Comparison of ENCODE assay signal across 37 cellular contexts in genomic region chr10:45675388-45675787, GRCh38. TPM values are rescaled to one million over a fixed set of nuclear protein-coding genes. Genes with fewer than 3 reads are reported as not detected.
DNase-seq lines count a peak whose midpoint lies in the region; ATAC-seq, FAIRE-seq and TF ChIP-seq lines count a peak whose summit lies in the region.
"Had no signal": no experiment of that assay in that cellular context is flagged by ENCODE, and none has a peak within 500 bp of the region (broad histone marks: within the 10 kb centered on the region; RNA-seq: fewer than 3 reads in every experiment).

No MANE protein-coding gene starts in this region.

- WGBS in HepG2 (ENCODE audit: low lambda C conversion rate) = 55% methylated on average over 8 of the region's 8 CpGs
- WGBS in right lobe of liver (ENCODE audit: insufficient coverage, low coverage, low lambda C conversion rate, missing lambda C conversion rate) = 73% methylated on average over 4 of the region's 8 CpGs
- 75% methylated on average over 8 of the region's 8 CpGs for WGBS in GM12878 (ENCODE audit: insufficient coverage, insufficient replicate concordance, low lambda C conversion rate, missing lambda C conversion rate)
- 77% methylated on average over 8 of the region's 8 CpGs for WGBS in K562 (ENCODE audit: insufficient coverage, low coverage, missing lambda C conversion rate)

- intact Hi-C loops in HepG2 (cut with micrococcal nuclease; ENCODE audit: unreplicated experiment) = no loop called here
- intact Hi-C loops in right lobe of liver (cut with DNase I) = loop anchor here (10.0 kb wide), 1 partner anchor 211 kb away; no protein-coding TSS in a partner anchor
- intact Hi-C loops in GM12878 (cut with micrococcal nuclease; ENCODE audit: unreplicated experiment) = no loop called here
- intact Hi-C loops in K562 (cut with micrococcal nuclease) = no loop called here

- no peaks in the 10 kb centered on the region for H3K36me3 Mint-ChIP-seq in activated naive CD4-positive, alpha-beta T cell treated with anti-CD3 and anti-CD28 coated beads, Interleukin-2, amount 50 U/mL, for 24 hours
- H3K36me3 Mint-ChIP-seq: CD14-positive monocyte; CD4-positive, CD25-positive, alpha-beta regulatory T cell had no signal

- H3K4me1 Mint-ChIP-seq in activated naive CD4-positive, alpha-beta T cell treated with anti-CD3 and anti-CD28 coated beads, Interleukin-2, amount 50 U/mL, for 24 hours = peaks cover 23% of the 10 kb centered on the region

- BruUV-seq in HepG2 (replicated peaks; lab: Mats Ljungman, UMichigan) (no TSS peak), GM12878 (replicated peaks; lab: Mats Ljungman, UMichigan) (no TSS peak), K562 (replicated peaks; lab: Mats Ljungman, UMichigan) (no TSS peak)

- H3K4me3 Mint-ChIP-seq in activated naive CD4-positive, alpha-beta T cell treated with anti-CD3 and anti-CD28 coated beads, Interleukin-2, amount 50 U/mL, for 24 hours = no peak overlapping the region
- H3K4me3 Mint-ChIP-seq: B cell; CD14-positive monocyte; CD4-positive, alpha-beta memory T cell; CD8-positive, alpha-beta T cell had no signal

- POLR2A ChIA-PET in HepG2 (lab: Yijun Ruan, JAX) (no interaction called here), GM12878 (lab: Charles Lee) (no interaction called here), K562 (lab: Yijun Ruan, JAX) (no interaction called here)

- TF ChIP-seq EP300 in HepG2 (IDR thresholded peaks at IDR 0.05; ENCODE audit: low read depth in 2 of 2, low read length in 2 of 2) (no peak), HepG2 (CRISPR knock-in tag; IDR thresholded peaks at IDR 0.05; ENCODE audit: borderline replicate concordance) (no peak), GM12878 (IDR thresholded peaks at IDR 0.05; ENCODE audit: borderline replicate concordance in 1 of 2, control insufficient read depth in 1 of 2, low read depth in 2 of 2, low read length in 2 of 2) (no peak), K562 (IDR thresholded peaks at IDR 0.05; ENCODE audit: low read length) (no peak)

- no peak overlapping the region for H3K4me3 ChIP-seq in HepG2 (replicated peaks in 1 of 3; ENCODE audit: insufficient read depth in 1 of 3, low read depth in 2 of 3, low read length in 3 of 3)
- H3K4me3 ChIP-seq in right lobe of liver = no peak overlapping the region
- no peak overlapping the region for H3K4me3 ChIP-seq in GM12878
- no peak overlapping the region for H3K4me3 ChIP-seq in K562
- H3K4me3 ChIP-seq: A549; BLaER1; BLaER1 treated with 17β-estradiol and CSF1 and Interleukin-3, amounts not matched to agents 10 nM and 100 nM had no signal

- H3K9me1 ChIP-seq in K562 (ENCODE audit: control insufficient read depth, insufficient read depth, low read length) = no peaks in the 10 kb centered on the region

- SMC1A ChIA-PET in GM12878 (lab: Charles Lee; ENCODE audit: uncharacterized antibody, unreplicated experiment) = interaction anchor here (1.5 to 1.7 kb wide), 2 partner anchors 8 to 12 kb away, joined by 3 to 5 read pairs; no protein-coding TSS in a partner anchor

- no peaks in the 10 kb centered on the region for H3K9me3 ChIP-seq in HepG2 (ENCODE audit: low read length)
- no peaks in the 10 kb centered on the region for H3K9me3 ChIP-seq in right lobe of liver
- peaks cover 3% of the 10 kb centered on the region; the same call in 1 of the 3 replicates for H3K9me3 ChIP-seq in GM12878 (replicated peaks; ENCODE audit: control insufficient read depth, insufficient read depth, low read length)
- no peaks in the 10 kb centered on the region; the same call in 1 of the 2 replicates for H3K9me3 ChIP-seq in K562 (replicated peaks; ENCODE audit: control insufficient read depth, insufficient read depth, low read depth, low read length)
- H3K9me3 ChIP-seq: A549, BE2C, Caco-2 had no signal

- H3K27ac Mint-ChIP-seq in activated naive CD4-positive, alpha-beta T cell treated with anti-CD3 and anti-CD28 coated beads, Interleukin-2, amount 50 U/mL, for 24 hours = peak overlapping the region; percentile 67
- H3K27ac Mint-ChIP-seq: B cell; CD14-positive monocyte; CD4-positive, alpha-beta memory T cell; CD4-positive, alpha-beta T cell; CD4-positive, CD25-positive, alpha-beta regulatory T cell; CD8-positive, alpha-beta T cell had no signal

- FAIRE-seq in HepG2 (lab: Jason Lieb, UNC) (no peak), GM12878 (lab: Jason Lieb, UNC) (no peak), K562 (lab: Jason Lieb, UNC) (no peak)
- FAIRE-seq: A204.1, A549, D721Med had no signal

- H3K4me1 ChIP-seq in HepG2 (ENCODE audit: insufficient read depth, low read length) = peaks cover 23% of the 10 kb centered on the region
- no peaks in the 10 kb centered on the region for H3K4me1 ChIP-seq in right lobe of liver
- peaks cover 7% of the 10 kb centered on the region for H3K4me1 ChIP-seq in GM12878 (ENCODE audit: control insufficient read depth, insufficient read depth, low read length)
- H3K4me1 ChIP-seq in K562 (replicated peaks in 1 of 2; ENCODE audit: control insufficient read depth in 2 of 2, insufficient read depth in 2 of 2, low read length in 2 of 2) = peaks cover 0 to 12% of the 10 kb centered on the region in 2 experiments; a peak in 2 of 5 replicates
- H3K4me1 ChIP-seq: BE2C had no signal

- H3K4me2 ChIP-seq in HepG2 (ENCODE audit: low read depth, low read length) (no peak overlapping the region), GM12878 (ENCODE audit: control insufficient read depth, insufficient read depth) (no peak overlapping the region), K562 (ENCODE audit: insufficient read depth, low read length) (no peak overlapping the region)
- H3K4me2 ChIP-seq: A549; BLaER1; BLaER1 treated with 17β-estradiol and CSF1 and Interleukin-3, amounts not matched to agents 10 nM and 100 nM had no signal

- H4K20me1 ChIP-seq in HepG2 (ENCODE audit: insufficient read depth, low read length) (no peaks in the 10 kb centered on the region), GM12878 (ENCODE audit: control insufficient read depth, insufficient read depth) (no peaks in the 10 kb centered on the region), K562 (replicated peaks; ENCODE audit: control insufficient read depth, insufficient read depth, low read length) (no peaks in the 10 kb centered on the region)
- H4K20me1 ChIP-seq: BLaER1; BLaER1 treated with 17β-estradiol and CSF1 and Interleukin-3, amounts not matched to agents 10 nM and 100 nM had no signal

- no peak for TF ChIP-seq POLR2A in HepG2 (IDR thresholded peaks at IDR 0.05; ENCODE audit: insufficient read depth in 1 of 2, low read depth in 2 of 2, low read length in 2 of 2)
- no peak for TF ChIP-seq POLR2A in right lobe of liver (IDR thresholded peaks at IDR 0.05)
- no peak for TF ChIP-seq POLR2A in GM12878 (IDR thresholded peaks at IDR 0.05; ENCODE audit: low read depth, low read length)
- no peak for TF ChIP-seq POLR2A in K562 (conservative IDR thresholded peaks at IDR 0.05)

- H3K9ac ChIP-seq in HepG2 (ENCODE audit: insufficient read depth, low read depth, low read length) (no peak overlapping the region), GM12878 (ENCODE audit: control insufficient read depth, insufficient read depth, low read length) (no peak overlapping the region), K562 (ENCODE audit: insufficient read depth in 1 of 2, low read depth in 2 of 2, low read length in 2 of 2) (no peak overlapping the region)
- H3K9ac ChIP-seq: BLaER1; BLaER1 treated with 17β-estradiol and CSF1 and Interleukin-3, amounts not matched to agents 10 nM and 100 nM had no signal

- H3K27ac ChIP-seq in HepG2 (ENCODE audit: extremely low read length, insufficient read depth, low read length) (no peak overlapping the region), right lobe of liver (no peak overlapping the region), GM12878 (ENCODE audit: control insufficient read depth, insufficient read depth) (no peak overlapping the region), K562 (ENCODE audit: extremely low read depth, low read depth, low read length) (no peak overlapping the region)
- H3K27ac ChIP-seq: 22Rv1; A549; BLaER1; BLaER1 treated with 17β-estradiol and CSF1 and Interleukin-3, amounts not matched to agents 10 nM and 100 nM; C4-2B had no signal

- H3K36me3 ChIP-seq in HepG2 (replicated peaks in 1 of 2; ENCODE audit: control insufficient read depth in 1 of 2, insufficient read depth in 2 of 2, low read length in 2 of 2) (no peaks in the 10 kb centered on the region), right lobe of liver (no peaks in the 10 kb centered on the region), GM12878 (ENCODE audit: control insufficient read depth in 2 of 2, insufficient read depth in 2 of 2, low read length in 1 of 2) (no peaks in the 10 kb centered on the region), K562 (ENCODE audit: control insufficient read depth, insufficient read depth, low read length) (no peaks in the 10 kb centered on the region)
- H3K36me3 ChIP-seq: BE2C; BLaER1; BLaER1 treated with 17β-estradiol and CSF1 and Interleukin-3, amounts not matched to agents 10 nM and 100 nM had no signal

- RAD21 ChIA-PET in GM12878 (lab: Charles Lee; ENCODE audit: unreplicated experiment) = no interaction called here

- no peak for DNase-seq in activated naive CD4-positive, alpha-beta T cell treated with anti-CD3 and anti-CD28 coated beads, Interleukin-2, amount 50 U/mL, for 16 hours
- no peak for DNase-seq in HepG2 (ENCODE audit: low spot score)
- no peak for DNase-seq in right lobe of liver
- no peak for DNase-seq in GM12878 (ENCODE audit: low read depth, low spot score)
- no peak for DNase-seq in K562 (ENCODE audit: extremely low read depth in 1 of 4, low spot score in 3 of 4)
- no peak for DNase-seq in activated CD4-positive, alpha-beta T cell treated with anti-CD3 and anti-CD28 coated beads for 48 hours
- no peak for DNase-seq in NCI-H1092 treated with DMSO at 0.1 percent for 48 hours (lab: John Stamatoyannopoulos, UW)
- DNase-seq: 8988T; ACHN; AML-193; BE2C; C1 segment of cervical spinal cord; Caco-2; Calu3; CD4-positive, alpha-beta memory T cell; CD4-positive, alpha-beta T cell; CD4-positive, CD25-positive, alpha-beta regulatory T cell; CD8-positive, alpha-beta memory T cell; CD8-positive, alpha-beta T cell; COR-L47; DMS 273 treated with DMSO at 0.1 percent for 48 hours; DMS153; DMS53; DMS79; DMS79 treated with DMSO at 0.1 percent for 48 hours; DND-41; EL had no signal

- no peak for TF ChIP-seq CTCF in HepG2 (CRISPR knock-in tag; IDR thresholded peaks at IDR 0.05)
- TF ChIP-seq CTCF in right lobe of liver (IDR thresholded peaks at IDR 0.05) = no peak
- no peak for TF ChIP-seq CTCF in GM12878 (IDR thresholded peaks at IDR 0.05 in 2 of 3, conservative IDR thresholded peaks at IDR 0.05 in 1 of 3; ENCODE audit: control insufficient read depth in 2 of 3, extremely low read depth in 1 of 3, insufficient read depth in 1 of 3, low read depth in 3 of 3, low read length in 3 of 3)
- TF ChIP-seq CTCF in K562 (IDR thresholded peaks at IDR 0.05 in 2 of 3, conservative IDR thresholded peaks at IDR 0.05 in 1 of 3; ENCODE audit: insufficient read depth in 2 of 3, low read depth in 1 of 3, low read length in 3 of 3) = no peak

- no peaks in the 10 kb centered on the region for H3K27me3 Mint-ChIP-seq in activated naive CD4-positive, alpha-beta T cell treated with anti-CD3 and anti-CD28 coated beads, Interleukin-2, amount 50 U/mL, for 24 hours
- H3K27me3 Mint-ChIP-seq: B cell; CD4-positive, alpha-beta memory T cell; CD4-positive, alpha-beta T cell; CD4-positive, CD25-positive, alpha-beta regulatory T cell; CD8-positive, alpha-beta memory T cell had no signal

- H3K27me3 ChIP-seq in HepG2 (ENCODE audit: control insufficient read depth in 1 of 2, insufficient read depth in 2 of 2, low read length in 2 of 2) = no peaks in the 10 kb centered on the region
- no peaks in the 10 kb centered on the region for H3K27me3 ChIP-seq in right lobe of liver
- H3K27me3 ChIP-seq in GM12878 (replicated peaks in 1 of 2; ENCODE audit: control insufficient read depth in 2 of 2, insufficient read depth in 2 of 2, low read length in 1 of 2) = no peaks in the 10 kb centered on the region
- no peaks in the 10 kb centered on the region for H3K27me3 ChIP-seq in K562 (ENCODE audit: control insufficient read depth in 2 of 2, insufficient read depth in 2 of 2, low read length in 2 of 2)
- H3K27me3 ChIP-seq: BE2C; BLaER1; BLaER1 treated with 17β-estradiol and CSF1 and Interleukin-3, amounts not matched to agents 10 nM and 100 nM had no signal

- no peaks in the 10 kb centered on the region for H3K9me3 Mint-ChIP-seq in activated naive CD4-positive, alpha-beta T cell treated with anti-CD3 and anti-CD28 coated beads, Interleukin-2, amount 50 U/mL, for 24 hours
- H3K9me3 Mint-ChIP-seq: CD4-positive, alpha-beta T cell; CD8-positive, alpha-beta memory T cell; CD8-positive, alpha-beta T cell had no signal

- in situ Hi-C loops in HepG2 (cut with HindIII; ENCODE audit: extremely low pct_ligation_motif_present, low pct_unique_long_range_greater_than_20kb) = no loop called here
- in situ Hi-C loops in GM12878 (cut with MboI) = no loop called here
- in situ Hi-C loops in K562 (cut with MboI) = no loop called here

- ATAC-seq in HepG2 (no peak), right lobe of liver (no peak), GM12878 (no peak), K562 (no peak)
- ATAC-seq: A549; CD8-positive, alpha-beta T cell had no signal

- H3K79me2 ChIP-seq in HepG2 (ENCODE audit: insufficient read depth, low read length) (no peaks in the 10 kb centered on the region), GM12878 (ENCODE audit: control insufficient read depth, insufficient read depth, low read length) (peaks cover 7% of the 10 kb centered on the region), K562 (ENCODE audit: control insufficient read depth, insufficient read depth, low read length) (no peaks in the 10 kb centered on the region)

- CTCF ChIA-PET in HepG2 (lab: Yijun Ruan, JAX; ENCODE audit: low intra/inter-chr PET ratio, low total read pairs) (no interaction called here), GM12878 (lab: Yijun Ruan, JAX) (interaction anchor here (1.3 kb wide), 1 partner anchor 210 kb away, joined by 3 read pairs; no protein-coding TSS in a partner anchor), K562 (lab: Yijun Ruan, JAX; ENCODE audit: low intra/inter-chr PET ratio) (no interaction called here)

- no peak overlapping the region for H2AFZ ChIP-seq in HepG2 (ENCODE audit: low read length)
- no peak overlapping the region for H2AFZ ChIP-seq in GM12878 (ENCODE audit: control insufficient read depth, low read depth, low read length)
- H2AFZ ChIP-seq in K562 (ENCODE audit: low read depth, low read length) = no peak overlapping the region

- TF ChIP-seq RAD21 in HepG2 (CRISPR knock-in tag; IDR thresholded peaks at IDR 0.05) (no peak), GM12878 (IDR thresholded peaks at IDR 0.05; ENCODE audit: insufficient read depth, low read depth, low read length) (no peak), K562 (CRISPR knock-in tag; conservative IDR thresholded peaks at IDR 0.05 in 1 of 2, IDR thresholded peaks at IDR 0.05 in 1 of 2) (no peak)

RNA-seq across cellular contexts. Expression of gene ZFAND4, which starts 2.8 kb away (rescaled TPM):
- 9.2 and 9.7 TPM in 2 replicates for total RNA-seq in HepG2 (2016; rRNA removed; fragmentation: Illumina TruSeq; extraction: Trizol)
- total RNA-seq in HepG2 (2016; cell fraction: cytosol; rRNA removed; fragmentation: Illumina TruSeq; extraction: Trizol; ENCODE audit: low read depth) = 11.3 and 12.0 TPM in 2 replicates
- total RNA-seq in HepG2 (2016; cell fraction: insoluble cytoplasmic fraction; rRNA removed; fragmentation: Illumina TruSeq; extraction: Trizol) = 8.9 and 9.0 TPM in 2 replicates
- 11.4 and 13.4 TPM in 2 replicates for total RNA-seq in HepG2 (2016; cell fraction: membrane; rRNA removed; fragmentation: Illumina TruSeq; extraction: Trizol)
- total RNA-seq in HepG2 (2016; cell fraction: nucleus; rRNA removed; fragmentation: Illumina TruSeq; extraction: Trizol) = 9.7 and 11.2 TPM in 2 replicates
- 2.9 and 3.0 TPM in 2 replicates for polyA plus RNA-seq in HepG2 (2011; rRNA removed)
- polyA plus RNA-seq in HepG2 (2011; cell fraction: cytosol; rRNA removed) = 1.4 and 2.1 TPM in 2 replicates
- 2.9 and 3.1 TPM in 2 replicates for polyA plus RNA-seq in HepG2 (2011; cell fraction: nucleus; rRNA removed)
- 3.4 and 3.8 TPM in 2 replicates for polyA plus RNA-seq in HepG2 (2012)
- polyA plus RNA-seq in HepG2 (2016; cell fraction: cytosol; fragmentation: Illumina TruSeq; extraction: Trizol; ENCODE audit: low read depth) = 1.1 and 2.3 TPM in 2 replicates
- polyA plus RNA-seq in HepG2 (2016; cell fraction: insoluble cytoplasmic fraction; fragmentation: Illumina TruSeq; extraction: Trizol; ENCODE audit: low read depth) = 5.2 and 5.9 TPM in 2 replicates
- polyA plus RNA-seq in HepG2 (2016; cell fraction: membrane; fragmentation: Illumina TruSeq; extraction: Trizol; ENCODE audit: low read depth) = 2.8 and 3.9 TPM in 2 replicates
- polyA plus RNA-seq in HepG2 (2016; cell fraction: nucleus; fragmentation: Illumina TruSeq; extraction: Trizol; ENCODE audit: insufficient read depth, low read depth) = 5.8 TPM in 2 replicates
- 2.7 and 4.3 TPM in 2 replicates for polyA minus RNA-seq in HepG2 (2011; rRNA and poly(A)+ RNA removed; ENCODE audit: low replicate concordance)
- polyA minus RNA-seq in HepG2 (2011; cell fraction: cytosol; rRNA and poly(A)+ RNA removed) = 2.9 and 4.4 TPM in 2 replicates
- polyA minus RNA-seq in HepG2 (2011; cell fraction: nucleus; rRNA and poly(A)+ RNA removed) = 16.7 and 17.5 TPM in 2 replicates
- total RNA-seq in right lobe of liver = 10 to 100 TPM in 3 of 6 experiments, 1 to 10 TPM in 3; 6.3 to 15.2 (median 9.3) TPM
- 24.6 and 29.8 TPM in 2 replicates for total RNA-seq in GM12878 (2013; cell fraction: nucleolus; rRNA removed)
- 16.2 and 16.3 TPM in 2 replicates for total RNA-seq in GM12878 (2014; rRNA removed)
- 17.4 and 19.4 TPM in 2 replicates for total RNA-seq in GM12878 (2014; rRNA removed; fragmentation: Illumina TruSeq; extraction: Trizol)
- 20.1 and 20.8 TPM in 2 replicates for total RNA-seq in GM12878 (2021)
- polyA plus RNA-seq in GM12878 (2011; ENCODE audit: low read depth) = 4.7 TPM
- 6.2 and 8.9 TPM in 2 replicates for polyA plus RNA-seq in GM12878 (2011; rRNA removed)
- 3.1 and 3.5 TPM in 2 replicates for polyA plus RNA-seq in GM12878 (2011; cell fraction: cytosol; rRNA removed)
- polyA plus RNA-seq in GM12878 (2011; cell fraction: nucleus; rRNA removed) = 3.2 and 5.6 TPM in 2 replicates
- 6.7 and 7.2 TPM in 2 replicates for polyA plus RNA-seq in GM12878 (2012)
- polyA plus RNA-seq in GM12878 (2014; fragmentation: Illumina TruSeq; extraction: Trizol) = 14.5 and 15.6 TPM in 2 replicates
- polyA plus RNA-seq in GM12878 (2014; fragmentation: Nextera tagmentation; extraction: Ambion mirVana) = 1 to 10 TPM; 4.7 to 6.2 TPM
- 12.4 and 14.4 TPM in 2 replicates for polyA plus RNA-seq in GM12878 (2014; rRNA removed)
- polyA plus RNA-seq in GM12878 (2016; fragmentation: Nextera tagmentation; extraction: Ambion mirVana) = 10 to 100 TPM in 1 of 2 experiments, 1 to 10 TPM in 1; 5.6 to 11.2 TPM
- 7.8 and 13.1 TPM in 2 replicates for polyA minus RNA-seq in GM12878 (2011; rRNA and poly(A)+ RNA removed)
- polyA minus RNA-seq in GM12878 (2011; cell fraction: cytosol; rRNA and poly(A)+ RNA removed) = 3.9 and 4.9 TPM in 2 replicates
- 5.9 and 13.4 TPM in 2 replicates for polyA minus RNA-seq in GM12878 (2011; cell fraction: nucleus; rRNA and poly(A)+ RNA removed)
- total RNA-seq in K562 (2011; cell fraction: chromatin; rRNA removed; ENCODE audit: low replicate concordance) = 2.3 and 6.4 TPM in 2 replicates
- total RNA-seq in K562 (2011; cell fraction: nucleolus; rRNA removed) = 1.8 and 2.0 TPM in 2 replicates
- total RNA-seq in K562 (2011; cell fraction: nucleoplasm; rRNA removed) = 1.2 and 3.3 TPM in 2 replicates
- total RNA-seq in K562 (2014; rRNA removed) = 0.82 and 1.2 TPM in 2 replicates
- total RNA-seq in K562 (2014; rRNA removed; fragmentation: Illumina TruSeq; extraction: Trizol) = 1.8 and 2.0 TPM in 2 replicates
- total RNA-seq in K562 (2015; rRNA removed; fragmentation: Illumina TruSeq; extraction: Trizol) = 2.5 and 3.0 TPM in 2 replicates
- total RNA-seq in K562 (2021) = 2.1 and 2.9 TPM in 2 replicates
- 0.03 and 0.53 TPM in 2 replicates for polyA plus RNA-seq in K562 (2011; rRNA removed)
- 0.18 TPM in 1 of 2 replicates, not detected in the other for polyA plus RNA-seq in K562 (2011; cell fraction: cytosol; rRNA removed)
- polyA plus RNA-seq in K562 (2011; cell fraction: nucleus; rRNA removed) = 0.08 and 0.47 TPM in 2 replicates
- polyA plus RNA-seq in K562 (2012) = 1.3 and 1.5 TPM in 2 replicates
- 1.3 and 1.5 TPM in 2 replicates for polyA plus RNA-seq in K562 (2014; fragmentation: Illumina TruSeq; extraction: Trizol)
- under 1 TPM; 0.42 to 0.73 TPM for polyA plus RNA-seq in K562 (2014; fragmentation: Nextera tagmentation; extraction: Ambion mirVana)
- polyA plus RNA-seq in K562 (2014; rRNA removed) = 0.92 and 2.6 TPM in 2 replicates
- 0.09 and 1.2 TPM in 2 replicates for polyA minus RNA-seq in K562 (2011; rRNA and poly(A)+ RNA removed)
- polyA minus RNA-seq in K562 (2011; cell fraction: cytosol; rRNA and poly(A)+ RNA removed) = not detected in 2 replicates
- 1.1 TPM in 1 of 2 replicates, not detected in the other for polyA minus RNA-seq in K562 (2011; cell fraction: nucleus; rRNA and poly(A)+ RNA removed)

RNA-seq across cellular contexts. Expression of gene WASHC2C, which starts 51.7 kb away (rescaled TPM):
- total RNA-seq in HepG2 (2016; rRNA removed; fragmentation: Illumina TruSeq; extraction: Trizol) = 19.1 and 20.8 TPM in 2 replicates
- total RNA-seq in HepG2 (2016; cell fraction: cytosol; rRNA removed; fragmentation: Illumina TruSeq; extraction: Trizol; ENCODE audit: low read depth) = 4.8 and 4.9 TPM in 2 replicates
- 18.7 and 21.2 TPM in 2 replicates for total RNA-seq in HepG2 (2016; cell fraction: insoluble cytoplasmic fraction; rRNA removed; fragmentation: Illumina TruSeq; extraction: Trizol)
- 6.2 and 7.1 TPM in 2 replicates for total RNA-seq in HepG2 (2016; cell fraction: membrane; rRNA removed; fragmentation: Illumina TruSeq; extraction: Trizol)
- 25.9 and 29.1 TPM in 2 replicates for total RNA-seq in HepG2 (2016; cell fraction: nucleus; rRNA removed; fragmentation: Illumina TruSeq; extraction: Trizol)
- 17.3 and 17.8 TPM in 2 replicates for polyA plus RNA-seq in HepG2 (2011; rRNA removed)
- 7.0 and 7.1 TPM in 2 replicates for polyA plus RNA-seq in HepG2 (2011; cell fraction: cytosol; rRNA removed)
- polyA plus RNA-seq in HepG2 (2011; cell fraction: nucleus; rRNA removed) = 42.7 and 47.3 TPM in 2 replicates
- polyA plus RNA-seq in HepG2 (2012) = 12.5 and 12.9 TPM in 2 replicates
- 1.4 and 1.9 TPM in 2 replicates for polyA plus RNA-seq in HepG2 (2016; cell fraction: cytosol; fragmentation: Illumina TruSeq; extraction: Trizol; ENCODE audit: low read depth)
- 15.1 and 16.3 TPM in 2 replicates for polyA plus RNA-seq in HepG2 (2016; cell fraction: insoluble cytoplasmic fraction; fragmentation: Illumina TruSeq; extraction: Trizol; ENCODE audit: low read depth)
- polyA plus RNA-seq in HepG2 (2016; cell fraction: membrane; fragmentation: Illumina TruSeq; extraction: Trizol; ENCODE audit: low read depth) = 3.0 and 3.8 TPM in 2 replicates
- 55.5 and 56.4 TPM in 2 replicates for polyA plus RNA-seq in HepG2 (2016; cell fraction: nucleus; fragmentation: Illumina TruSeq; extraction: Trizol; ENCODE audit: insufficient read depth, low read depth)
- polyA minus RNA-seq in HepG2 (2011; rRNA and poly(A)+ RNA removed; ENCODE audit: low replicate concordance) = 8.0 and 18.3 TPM in 2 replicates
- 8.4 and 9.6 TPM in 2 replicates for polyA minus RNA-seq in HepG2 (2011; cell fraction: cytosol; rRNA and poly(A)+ RNA removed)
- polyA minus RNA-seq in HepG2 (2011; cell fraction: nucleus; rRNA and poly(A)+ RNA removed) = 39.1 and 55.3 TPM in 2 replicates
- 10 to 100 TPM; 10.0 to 25.5 (median 23.1) TPM for total RNA-seq in right lobe of liver
- 61.1 and 70.8 TPM in 2 replicates for total RNA-seq in GM12878 (2013; cell fraction: nucleolus; rRNA removed)
- total RNA-seq in GM12878 (2014; rRNA removed) = 21.7 and 24.6 TPM in 2 replicates
- total RNA-seq in GM12878 (2014; rRNA removed; fragmentation: Illumina TruSeq; extraction: Trizol) = 24.0 and 25.6 TPM in 2 replicates
- total RNA-seq in GM12878 (2021) = 27.4 and 28.1 TPM in 2 replicates
- polyA plus RNA-seq in GM12878 (2011; ENCODE audit: low read depth) = 17.8 TPM
- 29.7 and 42.1 TPM in 2 replicates for polyA plus RNA-seq in GM12878 (2011; rRNA removed)
- 13.3 and 13.8 TPM in 2 replicates for polyA plus RNA-seq in GM12878 (2011; cell fraction: cytosol; rRNA removed)
- 77.0 and 78.8 TPM in 2 replicates for polyA plus RNA-seq in GM12878 (2011; cell fraction: nucleus; rRNA removed)
- polyA plus RNA-seq in GM12878 (2012) = 21.4 and 21.5 TPM in 2 replicates
- 30.6 and 39.8 TPM in 2 replicates for polyA plus RNA-seq in GM12878 (2014; fragmentation: Illumina TruSeq; extraction: Trizol)
- 1 to 10 TPM; 3.3 to 5.6 TPM for polyA plus RNA-seq in GM12878 (2014; fragmentation: Nextera tagmentation; extraction: Ambion mirVana)
- 18.9 and 20.5 TPM in 2 replicates for polyA plus RNA-seq in GM12878 (2014; rRNA removed)
- 10 to 100 TPM; 20.4 to 24.1 TPM for polyA plus RNA-seq in GM12878 (2016; fragmentation: Nextera tagmentation; extraction: Ambion mirVana)
- 15.3 and 45.4 TPM in 2 replicates for polyA minus RNA-seq in GM12878 (2011; rRNA and poly(A)+ RNA removed)
- 5.1 and 8.3 TPM in 2 replicates for polyA minus RNA-seq in GM12878 (2011; cell fraction: cytosol; rRNA and poly(A)+ RNA removed)
- polyA minus RNA-seq in GM12878 (2011; cell fraction: nucleus; rRNA and poly(A)+ RNA removed) = 23.5 and 26.8 TPM in 2 replicates
- total RNA-seq in K562 (2011; cell fraction: chromatin; rRNA removed; ENCODE audit: low replicate concordance) = 35.3 and 105 TPM in 2 replicates
- 14.8 and 18.8 TPM in 2 replicates for total RNA-seq in K562 (2011; cell fraction: nucleolus; rRNA removed)
- total RNA-seq in K562 (2011; cell fraction: nucleoplasm; rRNA removed) = 36.3 and 40.6 TPM in 2 replicates
- 24.1 and 24.8 TPM in 2 replicates for total RNA-seq in K562 (2014; rRNA removed)
- 25.1 and 27.8 TPM in 2 replicates for total RNA-seq in K562 (2014; rRNA removed; fragmentation: Illumina TruSeq; extraction: Trizol)
- total RNA-seq in K562 (2015; rRNA removed; fragmentation: Illumina TruSeq; extraction: Trizol) = 36.8 and 37.7 TPM in 2 replicates
- total RNA-seq in K562 (2021) = 25.9 and 28.4 TPM in 2 replicates
- 17.5 and 20.9 TPM in 2 replicates for polyA plus RNA-seq in K562 (2011; rRNA removed)
- polyA plus RNA-seq in K562 (2011; cell fraction: cytosol; rRNA removed) = 7.0 and 7.6 TPM in 2 replicates
- polyA plus RNA-seq in K562 (2011; cell fraction: nucleus; rRNA removed) = 47.1 and 48.7 TPM in 2 replicates
- polyA plus RNA-seq in K562 (2012) = 23.4 and 25.2 TPM in 2 replicates
- 24.4 and 28.4 TPM in 2 replicates for polyA plus RNA-seq in K562 (2014; fragmentation: Illumina TruSeq; extraction: Trizol)
- polyA plus RNA-seq in K562 (2014; fragmentation: Nextera tagmentation; extraction: Ambion mirVana) = 1 to 10 TPM; 3.2 to 5.3 TPM
- polyA plus RNA-seq in K562 (2014; rRNA removed) = 18.3 and 21.6 TPM in 2 replicates
- 76.4 and 96.4 TPM in 2 replicates for polyA minus RNA-seq in K562 (2011; rRNA and poly(A)+ RNA removed)
- polyA minus RNA-seq in K562 (2011; cell fraction: cytosol; rRNA and poly(A)+ RNA removed) = 12.7 and 13.1 TPM in 2 replicates
- polyA minus RNA-seq in K562 (2011; cell fraction: nucleus; rRNA and poly(A)+ RNA removed) = 12.4 and 25.1 TPM in 2 replicates

Comparison
In these comparisons a context has a peak if more than half of its experiments do, and no peak if none do; other contexts are left out.
1. intact Hi-C loops: an anchor here in right lobe of liver (10.0 kb wide); none called in HepG2, GM12878 and K562.